ENCODE assay signal across 1 cellular context in the genomic region with DNA sequence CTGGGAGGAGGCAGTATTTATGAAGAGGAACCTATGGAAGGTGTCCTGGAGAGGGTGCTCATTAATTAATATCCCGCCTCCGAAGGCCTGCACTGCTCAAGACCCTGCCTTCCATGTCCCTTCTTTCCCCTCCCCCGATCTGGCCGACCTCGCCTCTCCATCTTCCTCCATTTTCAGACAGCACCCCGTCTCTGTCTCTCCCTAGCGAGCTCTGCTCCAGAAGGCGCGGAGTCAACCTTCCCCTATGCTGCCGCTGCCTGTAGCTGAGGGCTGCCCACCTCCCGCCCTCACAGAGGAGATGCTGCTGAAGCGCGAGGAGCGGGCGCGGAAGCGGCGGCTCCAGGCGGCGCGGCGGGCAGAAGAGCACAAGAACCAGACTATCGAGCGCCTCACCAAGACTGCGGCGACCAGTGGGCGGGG.
TF ChIP-seq lines count a peak whose summit lies in the region.

No MANE protein-coding gene starts in this region.

TF ChIP-seq in HepG2, 621 proteins besides CTCF, POLR2A, EP300 and RAD21 (continued from another document and continues in another):
- TF ChIP-seq IRX3 (CRISPR knock-in tag; IDR thresholded peaks at IDR 0.05; ENCODE audit: borderline replicate concordance, low read depth), result no peak
- peak; percentile 9; the same call in 1 of the 2 replicates for TF ChIP-seq ZNF274 (CRISPR knock-in tag; IDR thresholded peaks at IDR 0.05)
- no peak for TF ChIP-seq ZNF724P (CRISPR knock-in tag; IDR thresholded peaks at IDR 0.05; ENCODE audit: borderline replicate concordance)
- no peak for TF ChIP-seq HNRNPK (IDR thresholded peaks at IDR 0.05; ENCODE audit: low read depth, low read length, poor library complexity, severe bottlenecking)
- no peak for TF ChIP-seq MZF1 (CRISPR knock-in tag; IDR thresholded peaks at IDR 0.05; ENCODE audit: borderline replicate concordance)
- TF ChIP-seq HOXD1 (CRISPR knock-in tag; IDR thresholded peaks at IDR 0.05), result no peak
- no peak for TF ChIP-seq MBD4 (IDR thresholded peaks at IDR 0.05; ENCODE audit: borderline replicate concordance, low read length)
- no peak for TF ChIP-seq ATF1 (CRISPR knock-in tag; IDR thresholded peaks at IDR 0.05)
- TF ChIP-seq NR2F1 (CRISPR knock-in tag; IDR thresholded peaks at IDR 0.05), result 0 out of 4 replicates have a peak, but pooled peaks of 1 of the 2 experiments have one; percentile 4
- TF ChIP-seq AFF4 (CRISPR knock-in tag; IDR thresholded peaks at IDR 0.05), result no peak
- TF ChIP-seq ZFP82 (CRISPR knock-in tag; IDR thresholded peaks at IDR 0.05; ENCODE audit: borderline replicate concordance), result 0 out of 2 replicates have a peak, but pooled peaks have one; percentile 31
- TF ChIP-seq ZNF468 (CRISPR knock-in tag; IDR thresholded peaks at IDR 0.05), result no peak
- no peak for TF ChIP-seq IKZF4 (CRISPR knock-in tag; IDR thresholded peaks at IDR 0.05; ENCODE audit: borderline replicate concordance, low read depth, not compliant biosample characterization)
- TF ChIP-seq POLR2AphosphoS2 (IDR thresholded peaks at IDR 0.05; ENCODE audit: low read depth, low read length), result no peak
- TF ChIP-seq SKI (IDR thresholded peaks at IDR 0.05; ENCODE audit: partially characterized antibody), result no peak
- TF ChIP-seq SMARCE1 (IDR thresholded peaks at IDR 0.05; ENCODE audit: borderline replicate concordance), result no peak
- TF ChIP-seq SRSF1 (optimal IDR thresholded peaks at IDR 0.05; ENCODE audit: low read depth, low read length), result no peak
- TF ChIP-seq MXD4 (CRISPR knock-in tag; IDR thresholded peaks at IDR 0.05), result no peak
- no peak for TF ChIP-seq HES4 (CRISPR knock-in tag; IDR thresholded peaks at IDR 0.05; ENCODE audit: borderline replicate concordance)
- TF ChIP-seq ARHGAP35 (CRISPR knock-in tag; IDR thresholded peaks at IDR 0.05; ENCODE audit: borderline replicate concordance), result 0 out of 2 replicates have a peak, but pooled peaks have one; percentile 13
- 0 out of 2 replicates have a peak, but pooled peaks have one; percentile 18 for TF ChIP-seq ZNF547 (CRISPR knock-in tag; IDR thresholded peaks at IDR 0.05)
- no peak for TF ChIP-seq ZSCAN12 (CRISPR knock-in tag; IDR thresholded peaks at IDR 0.05)
- TF ChIP-seq, protein P1, sequence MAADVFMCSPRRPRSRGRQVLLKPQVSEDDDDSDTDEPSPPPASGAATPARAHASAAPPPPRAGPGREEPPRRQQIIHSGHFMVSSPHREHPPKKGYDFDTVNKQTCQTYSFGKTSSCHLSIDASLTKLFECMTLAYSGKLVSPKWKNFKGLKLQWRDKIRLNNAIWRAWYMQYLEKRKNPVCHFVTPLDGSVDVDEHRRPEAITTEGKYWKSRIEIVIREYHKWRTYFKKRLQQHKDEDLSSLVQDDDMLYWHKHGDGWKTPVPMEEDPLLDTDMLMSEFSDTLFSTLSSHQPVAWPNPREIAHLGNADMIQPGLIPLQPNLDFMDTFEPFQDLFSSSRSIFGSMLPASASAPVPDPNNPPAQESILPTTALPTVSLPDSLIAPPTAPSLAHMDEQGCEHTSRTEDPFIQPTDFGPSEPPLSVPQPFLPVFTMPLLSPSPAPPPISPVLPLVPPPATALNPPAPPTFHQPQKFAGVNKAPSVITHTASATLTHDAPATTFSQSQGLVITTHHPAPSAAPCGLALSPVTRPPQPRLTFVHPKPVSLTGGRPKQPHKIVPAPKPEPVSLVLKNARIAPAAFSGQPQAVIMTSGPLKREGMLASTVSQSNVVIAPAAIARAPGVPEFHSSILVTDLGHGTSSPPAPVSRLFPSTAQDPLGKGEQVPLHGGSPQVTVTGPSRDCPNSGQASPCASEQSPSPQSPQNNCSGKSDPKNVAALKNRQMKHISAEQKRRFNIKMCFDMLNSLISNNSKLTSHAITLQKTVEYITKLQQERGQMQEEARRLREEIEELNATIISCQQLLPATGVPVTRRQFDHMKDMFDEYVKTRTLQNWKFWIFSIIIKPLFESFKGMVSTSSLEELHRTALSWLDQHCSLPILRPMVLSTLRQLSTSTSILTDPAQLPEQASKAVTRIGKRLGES (CRISPR knock-in tag; IDR thresholded peaks at IDR 0.05; ENCODE audit: borderline replicate concordance), result no peak
- TF ChIP-seq, protein P2, sequence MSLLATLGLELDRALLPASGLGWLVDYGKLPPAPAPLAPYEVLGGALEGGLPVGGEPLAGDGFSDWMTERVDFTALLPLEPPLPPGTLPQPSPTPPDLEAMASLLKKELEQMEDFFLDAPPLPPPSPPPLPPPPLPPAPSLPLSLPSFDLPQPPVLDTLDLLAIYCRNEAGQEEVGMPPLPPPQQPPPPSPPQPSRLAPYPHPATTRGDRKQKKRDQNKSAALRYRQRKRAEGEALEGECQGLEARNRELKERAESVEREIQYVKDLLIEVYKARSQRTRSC (CRISPR knock-in tag; IDR thresholded peaks at IDR 0.05; ENCODE audit: low read depth), result no peak
- TF ChIP-seq GLI4 (CRISPR knock-in tag; IDR thresholded peaks at IDR 0.05; ENCODE audit: borderline replicate concordance), result no peak
- TF ChIP-seq, protein P3, sequence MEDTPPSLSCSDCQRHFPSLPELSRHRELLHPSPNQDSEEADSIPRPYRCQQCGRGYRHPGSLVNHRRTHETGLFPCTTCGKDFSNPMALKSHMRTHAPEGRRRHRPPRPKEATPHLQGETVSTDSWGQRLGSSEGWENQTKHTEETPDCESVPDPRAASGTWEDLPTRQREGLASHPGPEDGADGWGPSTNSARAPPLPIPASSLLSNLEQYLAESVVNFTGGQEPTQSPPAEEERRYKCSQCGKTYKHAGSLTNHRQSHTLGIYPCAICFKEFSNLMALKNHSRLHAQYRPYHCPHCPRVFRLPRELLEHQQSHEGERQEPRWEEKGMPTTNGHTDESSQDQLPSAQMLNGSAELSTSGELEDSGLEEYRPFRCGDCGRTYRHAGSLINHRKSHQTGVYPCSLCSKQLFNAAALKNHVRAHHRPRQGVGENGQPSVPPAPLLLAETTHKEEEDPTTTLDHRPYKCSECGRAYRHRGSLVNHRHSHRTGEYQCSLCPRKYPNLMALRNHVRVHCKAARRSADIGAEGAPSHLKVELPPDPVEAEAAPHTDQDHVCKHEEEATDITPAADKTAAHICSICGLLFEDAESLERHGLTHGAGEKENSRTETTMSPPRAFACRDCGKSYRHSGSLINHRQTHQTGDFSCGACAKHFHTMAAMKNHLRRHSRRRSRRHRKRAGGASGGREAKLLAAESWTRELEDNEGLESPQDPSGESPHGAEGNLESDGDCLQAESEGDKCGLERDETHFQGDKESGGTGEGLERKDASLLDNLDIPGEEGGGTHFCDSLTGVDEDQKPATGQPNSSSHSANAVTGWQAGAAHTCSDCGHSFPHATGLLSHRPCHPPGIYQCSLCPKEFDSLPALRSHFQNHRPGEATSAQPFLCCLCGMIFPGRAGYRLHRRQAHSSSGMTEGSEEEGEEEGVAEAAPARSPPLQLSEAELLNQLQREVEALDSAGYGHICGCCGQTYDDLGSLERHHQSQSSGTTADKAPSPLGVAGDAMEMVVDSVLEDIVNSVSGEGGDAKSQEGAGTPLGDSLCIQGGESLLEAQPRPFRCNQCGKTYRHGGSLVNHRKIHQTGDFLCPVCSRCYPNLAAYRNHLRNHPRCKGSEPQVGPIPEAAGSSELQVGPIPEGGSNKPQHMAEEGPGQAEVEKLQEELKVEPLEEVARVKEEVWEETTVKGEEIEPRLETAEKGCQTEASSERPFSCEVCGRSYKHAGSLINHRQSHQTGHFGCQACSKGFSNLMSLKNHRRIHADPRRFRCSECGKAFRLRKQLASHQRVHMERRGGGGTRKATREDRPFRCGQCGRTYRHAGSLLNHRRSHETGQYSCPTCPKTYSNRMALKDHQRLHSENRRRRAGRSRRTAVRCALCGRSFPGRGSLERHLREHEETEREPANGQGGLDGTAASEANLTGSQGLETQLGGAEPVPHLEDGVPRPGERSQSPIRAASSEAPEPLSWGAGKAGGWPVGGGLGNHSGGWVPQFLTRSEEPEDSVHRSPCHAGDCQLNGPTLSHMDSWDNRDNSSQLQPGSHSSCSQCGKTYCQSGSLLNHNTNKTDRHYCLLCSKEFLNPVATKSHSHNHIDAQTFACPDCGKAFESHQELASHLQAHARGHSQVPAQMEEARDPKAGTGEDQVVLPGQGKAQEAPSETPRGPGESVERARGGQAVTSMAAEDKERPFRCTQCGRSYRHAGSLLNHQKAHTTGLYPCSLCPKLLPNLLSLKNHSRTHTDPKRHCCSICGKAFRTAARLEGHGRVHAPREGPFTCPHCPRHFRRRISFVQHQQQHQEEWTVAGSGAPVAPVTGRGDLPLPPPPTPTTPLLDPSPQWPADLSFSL (CRISPR knock-in tag; IDR thresholded peaks at IDR 0.05), result no peak
- TF ChIP-seq EEA1 (CRISPR knock-in tag; IDR thresholded peaks at IDR 0.05; ENCODE audit: borderline replicate concordance), result no peak
- no peak for TF ChIP-seq YEATS2 (CRISPR knock-in tag; IDR thresholded peaks at IDR 0.05; ENCODE audit: borderline replicate concordance)
- no peak for TF ChIP-seq RELA (CRISPR knock-in tag; IDR thresholded peaks at IDR 0.05)
- no peak for TF ChIP-seq ZNF749 (CRISPR knock-in tag; IDR thresholded peaks at IDR 0.05; ENCODE audit: borderline replicate concordance)
- no peak for TF ChIP-seq NFE2L2 (IDR thresholded peaks at IDR 0.05; ENCODE audit: low read length)
- no peak for TF ChIP-seq HOXA5 (CRISPR knock-in tag; IDR thresholded peaks at IDR 0.05)
- TF ChIP-seq, protein P4, sequence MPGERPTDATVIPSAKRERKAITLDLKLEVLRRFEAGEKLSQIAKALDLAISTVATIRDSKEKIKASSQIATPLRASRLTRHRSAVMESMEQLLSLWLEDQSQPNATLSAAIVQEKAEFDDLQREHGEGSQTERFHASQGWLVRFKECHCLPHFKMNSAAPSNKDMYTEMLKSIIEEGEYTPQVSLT (CRISPR knock-in tag; IDR thresholded peaks at IDR 0.05; ENCODE audit: borderline replicate concordance, low read depth), result no peak
- no peak for TF ChIP-seq SIX4 (CRISPR knock-in tag; IDR thresholded peaks at IDR 0.05)
- no peak for TF ChIP-seq USF2 (IDR thresholded peaks at IDR 0.05; ENCODE audit: low read depth, low read length)
- TF ChIP-seq USF2 (CRISPR knock-in tag; IDR thresholded peaks at IDR 0.05; ENCODE audit: borderline replicate concordance), result no peak
- TF ChIP-seq ARID2 (CRISPR knock-in tag; IDR thresholded peaks at IDR 0.05; ENCODE audit: borderline replicate concordance), result no peak
- 0 out of 2 replicates have a peak, but pooled peaks have one; percentile 3 for TF ChIP-seq KLF9 (CRISPR knock-in tag; IDR thresholded peaks at IDR 0.05; ENCODE audit: low read depth)
- TF ChIP-seq ZNF33A (CRISPR knock-in tag; IDR thresholded peaks at IDR 0.05; ENCODE audit: borderline replicate concordance), result no peak
- no peak for TF ChIP-seq ZSCAN30 (CRISPR knock-in tag; IDR thresholded peaks at IDR 0.05)
- TF ChIP-seq, protein P5, sequence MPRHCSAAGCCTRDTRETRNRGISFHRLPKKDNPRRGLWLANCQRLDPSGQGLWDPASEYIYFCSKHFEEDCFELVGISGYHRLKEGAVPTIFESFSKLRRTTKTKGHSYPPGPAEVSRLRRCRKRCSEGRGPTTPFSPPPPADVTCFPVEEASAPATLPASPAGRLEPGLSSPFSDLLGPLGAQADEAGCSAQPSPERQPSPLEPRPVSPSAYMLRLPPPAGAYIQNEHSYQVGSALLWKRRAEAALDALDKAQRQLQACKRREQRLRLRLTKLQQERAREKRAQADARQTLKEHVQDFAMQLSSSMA (CRISPR knock-in tag; IDR thresholded peaks at IDR 0.05), result no peak
- TF ChIP-seq, protein P6, sequence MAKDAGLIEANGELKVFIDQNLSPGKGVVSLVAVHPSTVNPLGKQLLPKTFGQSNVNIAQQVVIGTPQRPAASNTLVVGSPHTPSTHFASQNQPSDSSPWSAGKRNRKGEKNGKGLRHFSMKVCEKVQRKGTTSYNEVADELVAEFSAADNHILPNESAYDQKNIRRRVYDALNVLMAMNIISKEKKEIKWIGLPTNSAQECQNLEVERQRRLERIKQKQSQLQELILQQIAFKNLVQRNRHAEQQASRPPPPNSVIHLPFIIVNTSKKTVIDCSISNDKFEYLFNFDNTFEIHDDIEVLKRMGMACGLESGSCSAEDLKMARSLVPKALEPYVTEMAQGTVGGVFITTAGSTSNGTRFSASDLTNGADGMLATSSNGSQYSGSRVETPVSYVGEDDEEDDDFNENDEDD (CRISPR knock-in tag; IDR thresholded peaks at IDR 0.05; ENCODE audit: borderline replicate concordance), result 0 out of 2 replicates have a peak, but pooled peaks have one; percentile 45
- no peak for TF ChIP-seq FOXA3 (CRISPR knock-in tag; IDR thresholded peaks at IDR 0.05)
- TF ChIP-seq ADNP (CRISPR knock-in tag; IDR thresholded peaks at IDR 0.05), result no peak
- no peak for TF ChIP-seq ZNF75D (CRISPR knock-in tag; IDR thresholded peaks at IDR 0.05; ENCODE audit: borderline replicate concordance)
